8 cellular contexts compared by ENCODE assay signal in the genomic region with DNA sequence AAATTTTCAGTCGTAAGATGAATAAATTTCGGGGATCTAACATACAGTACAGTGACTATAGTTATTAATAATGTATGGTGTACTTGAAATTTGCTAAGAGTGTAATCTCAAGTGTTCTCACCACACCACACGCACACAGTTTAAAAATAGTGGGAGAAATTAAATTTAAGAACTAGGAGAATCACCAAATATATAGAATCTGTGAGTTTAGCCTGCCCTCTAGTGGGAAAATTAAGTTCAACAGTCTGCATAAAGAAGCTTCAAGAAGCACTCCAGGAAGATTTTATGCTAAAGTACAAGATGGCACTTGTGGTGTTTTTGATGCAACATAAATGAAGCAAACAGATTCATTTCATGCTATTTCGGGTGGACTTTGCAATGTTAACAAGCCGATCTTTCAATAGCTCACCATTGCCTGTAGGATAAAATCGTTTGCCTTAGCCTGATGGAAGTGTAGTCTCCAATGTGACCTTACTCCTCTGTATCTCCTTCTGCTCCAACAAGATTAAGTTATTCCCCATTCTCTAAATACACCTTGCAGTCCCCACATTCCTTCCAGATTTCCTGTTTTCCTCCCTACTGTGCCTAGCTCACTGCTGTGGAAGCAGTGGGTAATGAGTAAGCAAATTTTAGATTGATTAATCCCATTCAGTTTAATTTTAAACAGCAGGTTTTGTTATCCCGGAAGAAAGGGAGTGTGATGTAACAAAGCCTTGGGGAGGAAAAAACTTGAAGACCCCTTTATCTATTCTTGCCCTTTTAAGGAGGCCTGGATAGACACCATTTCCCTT. TPM values are rescaled to one million over a fixed set of nuclear protein-coding genes. Genes with fewer than 3 reads are reported as not detected.
DNase-seq lines count a peak whose midpoint lies in the region; ATAC-seq and TF ChIP-seq lines count a peak whose summit lies in the region.

No MANE protein-coding gene starts in this region.

- peak; percentile 92 for TF ChIP-seq CTCF in 22Rv1 (IDR thresholded peaks at IDR 0.05)
- peak; percentile 48 for TF ChIP-seq CTCF in SU-DHL-6 (IDR thresholded peaks at IDR 0.05; ENCODE audit: insufficient read depth, low read length, poor library complexity, severe bottlenecking)
- TF ChIP-seq CTCF in fibroblast of the aortic adventitia (IDR thresholded peaks at IDR 0.05; ENCODE audit: insufficient read depth, low read length), result peak; percentile 52

- H4K20me1 ChIP-seq in SU-DHL-6 (ENCODE audit: low read depth, low read length), result no peaks in the 10 kb centered on the region

- no peaks in the 10 kb centered on the region for H3K79me2 ChIP-seq in SU-DHL-6 (ENCODE audit: insufficient read depth, low read length)

- no peaks in the 10 kb centered on the region for H3K9me2 ChIP-seq in SU-DHL-6 (replicated peaks; ENCODE audit: insufficient read depth, low read length)

- no peak overlapping the region for H2AFZ ChIP-seq in SU-DHL-6 (ENCODE audit: low read depth, low read length, severe bottlenecking)

- H3K9me3 ChIP-seq in SU-DHL-6 (ENCODE audit: insufficient read depth, low read length), result no peaks in the 10 kb centered on the region

- peaks cover 13% of the 10 kb centered on the region for H3F3A ChIP-seq in SU-DHL-6 (ENCODE audit: insufficient read depth)

- DNase-seq in EL (peak; percentile 71), NCI-H146 treated with DMSO at 0.1 percent for 48 hours (lab: John Stamatoyannopoulos, UW; ENCODE audit: unreplicated experiment) (peak; percentile 50), fibroblast of the aortic adventitia (ENCODE audit: low read depth) (peak; percentile 90), putamen (ENCODE audit: low spot score) (peak; percentile 85), HuH-7 (ENCODE audit: low spot score) (no peak)

- H3K4me2 ChIP-seq in SU-DHL-6 (ENCODE audit: low read depth, low read length, poor library complexity, severe bottlenecking), result no peak overlapping the region

- no peaks in the 10 kb centered on the region for H3K27me3 ChIP-seq in SU-DHL-6 (ENCODE audit: low read length)

- no peak overlapping the region for H3K9ac ChIP-seq in SU-DHL-6 (ENCODE audit: low read length)

- H3K27ac ChIP-seq in 22Rv1 (no peak overlapping the region; the same call in 1 of the 2 replicates), SU-DHL-6 (ENCODE audit: low read depth, low read length) (no peak overlapping the region)

- no peak for ATAC-seq in HG02623 (IDR thresholded peaks at IDR 0.05; ENCODE audit: unreplicated experiment)

- H3K4me3 ChIP-seq in SU-DHL-6 (ENCODE audit: insufficient read depth, low read length, poor library complexity, severe bottlenecking) (no peak overlapping the region), fibroblast of the aortic adventitia (ENCODE audit: low read depth, low read length) (no peak overlapping the region)

- no peaks in the 10 kb centered on the region for H3K36me3 ChIP-seq in SU-DHL-6 (ENCODE audit: low read length)

RNA-seq across cellular contexts. Expression of gene PIK3C2B, which starts 8.7 kb away (rescaled TPM):
- total RNA-seq in fibroblast of the aortic adventitia (ENCODE audit: low replicate concordance), result 4.5 and 8.2 TPM in 2 replicates

RNA-seq across cellular contexts. Expression of gene MDM4, which starts 12.9 kb away (rescaled TPM):
- total RNA-seq in fibroblast of the aortic adventitia (ENCODE audit: low replicate concordance), result 55.1 and 107 TPM in 2 replicates
